Comparison of ENCODE assay signal across 9 cellular contexts in genomic region chr6:139743629-139744028, GRCh38.
DNase-seq lines count a peak whose midpoint lies in the region; ATAC-seq and TF ChIP-seq lines count a peak whose summit lies in the region.
"Had no signal": no experiment of that assay in that cellular context is flagged by ENCODE, and none has a peak within 500 bp of the region (broad histone marks: within the 10 kb centered on the region; RNA-seq: fewer than 3 reads in every experiment).

No MANE protein-coding gene starts in this region.

- H3K27ac Mint-ChIP-seq in activated naive CD4-positive, alpha-beta T cell treated with anti-CD3 and anti-CD28 coated beads, Interleukin-2, amount 50 U/mL, for 72 hours = no peak overlapping the region

- H3K4me2 ChIP-seq in osteoblast (ENCODE audit: insufficient read depth, low read length) = peak overlapping the region; percentile 24

- no peaks in the 10 kb centered on the region for H3K27me3 ChIP-seq in osteoblast (ENCODE audit: insufficient read depth, low read length)

- peak; percentile 94 for ATAC-seq in esophagus mucosa
- ATAC-seq in GM18861 (IDR thresholded peaks at IDR 0.05; ENCODE audit: unreplicated experiment) = no peak
- no peak for ATAC-seq in activated naive CD4-positive, alpha-beta T cell treated with anti-CD3 and anti-CD28 coated beads, Interleukin-2, amount 50 U/mL, for 72 hours

- H2AFZ ChIP-seq in osteoblast (ENCODE audit: low read length) = no peak overlapping the region

- TF ChIP-seq CTCF in osteoblast (IDR thresholded peaks at IDR 0.05; ENCODE audit: extremely low read depth, low read depth, low read length) = no peak

- H3K27ac ChIP-seq in osteoblast (ENCODE audit: low read depth, low read length) = peak overlapping the region; percentile 55

- no peak overlapping the region for H3K4me3 ChIP-seq in osteoblast (ENCODE audit: insufficient read depth, low read length)

- no peaks in the 10 kb centered on the region for H3K36me3 Mint-ChIP-seq in activated naive CD4-positive, alpha-beta T cell treated with anti-CD3 and anti-CD28 coated beads, Interleukin-2, amount 50 U/mL, for 72 hours

- no peaks in the 10 kb centered on the region for H3K79me2 ChIP-seq in osteoblast (ENCODE audit: insufficient read depth, low read length)

- in situ Hi-C loops in Caki2 (cut with HindIII; ENCODE audit: low pct_unique_long_range_greater_than_20kb, low sequenced_read_pairs) = no loop called here
- in situ Hi-C loops in KBM-7 (cut with MboI; ENCODE audit: low pct_unique_long_range_greater_than_20kb, low sequenced_read_pairs) = no loop called here

- peaks cover 38% of the 10 kb centered on the region for H3K4me1 ChIP-seq in osteoblast (ENCODE audit: insufficient read depth, low read length)

- H3K9me3 Mint-ChIP-seq in activated naive CD4-positive, alpha-beta T cell treated with anti-CD3 and anti-CD28 coated beads, Interleukin-2, amount 50 U/mL, for 72 hours = no peaks in the 10 kb centered on the region

- peak; percentile 91 for DNase-seq in Caki2 (ENCODE audit: low read depth)
- peak; percentile 82 for DNase-seq in RPMI7951 (ENCODE audit: low read depth)
- peak; percentile 59 for DNase-seq in osteoblast (ENCODE audit: insufficient read length, low spot score, missing footprints)
- DNase-seq in KBM-7 = no peak
- no peak for DNase-seq in 8988T
- no peak for DNase-seq in activated naive CD4-positive, alpha-beta T cell treated with anti-CD3 and anti-CD28 coated beads, Interleukin-2, amount 50 U/mL, for 72 hours (ENCODE audit: low spot score in 2 of 2)
- DNase-seq: T-helper 9 cell had no signal

- no peaks in the 10 kb centered on the region for H3K9me3 ChIP-seq in osteoblast (ENCODE audit: low read depth, low read length)

- no peaks in the 10 kb centered on the region for H4K20me1 ChIP-seq in osteoblast (ENCODE audit: insufficient read depth, low read length)

- no peaks in the 10 kb centered on the region for H3K36me3 ChIP-seq in osteoblast (ENCODE audit: insufficient read depth, low read length)

Comparison
In these comparisons a context has a peak if more than half of its experiments do, and no peak if none do; other contexts are left out.
1. DNase-seq: peak in Caki2 (single experiment), RPMI7951 (single experiment) and osteoblast (single experiment); none in KBM-7 (single experiment), 8988T (single experiment) and activated naive CD4-positive, alpha-beta T cell treated with anti-CD3 and anti-CD28 coated beads, Interleukin-2, amount 50 U/mL, for 72 hours (0 of 2).